8 cellular contexts compared by ENCODE assay signal in genomic region chr11:12288212-12288933, GRCh38.
DNase-seq lines count a peak whose midpoint lies in the region; ATAC-seq and TF ChIP-seq lines count a peak whose summit lies in the region.

No MANE protein-coding gene starts in this region.

- 54 to 60% methylated on average over 12 of the region's 12 CpGs for WGBS in lung, 2 donors

- H3K4me3 ChIP-seq in GM23338 (no peak overlapping the region), lung (no peak overlapping the region)

- DNase-seq in AML-193 (lab: John Stamatoyannopoulos, UW): peak; percentile 6 to 29
- peak; percentile 96 for DNase-seq in GM23338 (ENCODE audit: low spot score)
- peak; percentile 89 for DNase-seq in NCI-H226
- peak; percentile 16 to 40 for DNase-seq in activated CD4-positive, alpha-beta T cell treated with anti-CD3 and anti-CD28 coated beads for 4 hours
- peak; percentile 4 for DNase-seq in effector CD8-positive, alpha-beta T cell (lab: John Stamatoyannopoulos, UW)
- peak; percentile 70 for DNase-seq in lung (ENCODE audit: low spot score)
- peak; percentile 40 to 46 for DNase-seq in stimulated activated CD8-positive, alpha-beta memory T cell treated with anti-CD3 and anti-CD28 coated beads, Interleukin-2, amount 100 ng/mL, for 48 hours (ENCODE audit: low read depth in 2 of 2)

- H3K9me3 ChIP-seq in lung (ENCODE audit: control insufficient read depth in 2 of 2, insufficient read depth in 1 of 2, low read length in 1 of 2): peaks cover 0 to 2% of the 10 kb centered on the region in 2 donors

- no peaks in the 10 kb centered on the region for H3F3A ChIP-seq in GM23338 (replicated peaks; ENCODE audit: low read depth)

- H3K4me1 ChIP-seq in GM23338 (ENCODE audit: insufficient read depth) (no peaks in the 10 kb centered on the region; the same call in 1 of the 2 replicates), lung (ENCODE audit: control insufficient read depth in 2 of 2, insufficient read depth in 2 of 2, low read length in 2 of 2) (peaks cover 0 to 3% of the 10 kb centered on the region in 2 donors)

- 0 out of 3 replicates have a peak, but pooled peaks cover 2% of the 10 kb centered on the region for H3K9me3 Mint-ChIP-seq in GM23338

- no peak overlapping the region for H3K27ac ChIP-seq in GM23338 (ENCODE audit: low read depth)
- H3K27ac ChIP-seq in lung (ENCODE audit: low read depth in 1 of 2, low read length in 1 of 2): peak overlapping the region; percentile 9 to 17

- peak overlapping the region; percentile 94 for H2AFZ ChIP-seq in GM23338

- H3K27me3 ChIP-seq in GM23338 (ENCODE audit: insufficient read depth) (no peaks in the 10 kb centered on the region), lung (ENCODE audit: control insufficient read depth, insufficient read depth) (no peaks in the 10 kb centered on the region)

- TF ChIP-seq CTCF in GM23338 (conservative IDR thresholded peaks at IDR 0.05; ENCODE audit: low read depth in 2 of 2): peak; percentile 93 to 94
- peak; percentile 38 for TF ChIP-seq CTCF in lung (IDR thresholded peaks at IDR 0.05; ENCODE audit: control extremely low read depth, extremely low read depth)

- H3K36me3 Mint-ChIP-seq in GM23338 (ENCODE audit: low read depth): no peaks in the 10 kb centered on the region; the same call in 2 of the 3 replicates

- no peaks in the 10 kb centered on the region for H3K79me2 ChIP-seq in GM23338 (replicated peaks; ENCODE audit: insufficient read depth)

- no peaks in the 10 kb centered on the region for H4K20me1 ChIP-seq in GM23338 (replicated peaks; ENCODE audit: insufficient read depth)

- no peak overlapping the region for H3K27ac Mint-ChIP-seq in GM23338

- ATAC-seq in GM23338: peak; percentile 86
- ATAC-seq in lung (ENCODE audit: insufficient read depth, low FRiP score): peak; percentile 55
- no peak for ATAC-seq in GM21786 (IDR thresholded peaks at IDR 0.05; ENCODE audit: unreplicated experiment)

- H3K4me1 Mint-ChIP-seq in GM23338: peaks cover 7% of the 10 kb centered on the region

- no peaks in the 10 kb centered on the region for H3K9me2 ChIP-seq in GM23338 (ENCODE audit: insufficient read depth)

- H3K36me3 ChIP-seq in GM23338 (ENCODE audit: insufficient read depth) (no peaks in the 10 kb centered on the region), lung (ENCODE audit: control insufficient read depth in 2 of 2, insufficient read depth in 2 of 2, low read length in 2 of 2) (peaks cover 0 to 7% of the 10 kb centered on the region in 2 donors)

- H3K4me2 ChIP-seq in GM23338: no peak overlapping the region

- no peak overlapping the region for H3K4me3 Mint-ChIP-seq in GM23338

- peaks cover 7% of the 10 kb centered on the region for H3K27me3 Mint-ChIP-seq in GM23338 (ENCODE audit: insufficient read depth, low read depth, poor library complexity)

TF ChIP-seq in GM23338, 12 proteins besides CTCF, POLR2A, EP300 and RAD21 (continues in another document):
- TF ChIP-seq REST (IDR thresholded peaks at IDR 0.05; ENCODE audit: unreplicated experiment) (no peak), ETS1 (IDR thresholded peaks at IDR 0.05) (no peak), ZNF462 (CRISPR knock-in tag; IDR thresholded peaks at IDR 0.05) (no peak; the same call in 1 of the 2 replicates), JUNB (IDR thresholded peaks at IDR 0.05; ENCODE audit: unreplicated experiment) (no peak), EZH2 (IDR thresholded peaks at IDR 0.05; ENCODE audit: low read depth, unreplicated experiment) (no peak), NANOG (IDR thresholded peaks at IDR 0.05; ENCODE audit: borderline replicate concordance) (no peak), ZNF114 (CRISPR knock-in tag; IDR thresholded peaks at IDR 0.05) (no peak), POLR2AphosphoS5 (IDR thresholded peaks at IDR 0.05; ENCODE audit: low read depth) (no peak)

Comparison
In these comparisons a context has a peak if more than half of its experiments do, and no peak if none do; other contexts are left out.
1. DNase-seq: peak in every context shown above with its lines; median percentile 96 in GM23338; 89 in NCI-H226; 70 in lung; 43 in stimulated activated CD8-positive, alpha-beta memory T cell treated with anti-CD3 and anti-CD28 coated beads, Interleukin-2, amount 100 ng/mL, for 48 hours; 28 in activated CD4-positive, alpha-beta T cell treated with anti-CD3 and anti-CD28 coated beads for 4 hours; 18 in AML-193; 4 in effector CD8-positive, alpha-beta T cell.